In the genomic region with DNA sequence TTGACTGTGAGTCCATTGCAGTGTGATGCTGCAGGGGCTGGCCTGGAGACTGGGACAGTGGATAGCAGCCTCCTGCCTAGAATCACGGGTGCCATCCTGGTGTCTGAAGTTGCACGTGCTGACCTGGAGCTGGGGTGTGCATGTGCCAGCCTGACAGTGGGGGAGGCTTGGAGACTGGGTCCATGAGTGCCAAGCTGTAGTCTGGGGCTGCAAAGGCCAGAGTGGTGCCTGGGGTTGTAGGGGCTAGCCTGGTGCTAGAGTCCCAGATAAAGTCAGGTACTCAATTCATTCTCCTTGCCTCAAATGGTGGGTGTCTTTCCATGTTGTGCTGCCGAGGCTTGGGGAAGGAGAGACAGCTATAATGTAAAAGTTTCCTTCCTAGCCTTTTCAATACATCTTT, we compare ENCODE assay signal across 32 cellular contexts.
"Had no signal": no experiment of that assay in that cellular context is flagged by ENCODE, and none has a peak within 500 bp of the region (broad histone marks: within the 10 kb centered on the region; RNA-seq: fewer than 3 reads in every experiment).

No MANE protein-coding gene starts in this region.

- H3K27me3 ChIP-seq: adrenal gland, ascending aorta, breast epithelium, cardiac muscle cell, colonic mucosa, gastroesophageal sphincter had no signal

- H3K27ac ChIP-seq: adrenal gland, ascending aorta, breast epithelium, cardiac muscle cell, colonic mucosa, epithelial cell of prostate, esophagus squamous epithelium, gastroesophageal sphincter, WERI-Rb-1 had no signal

- ATAC-seq: activated CD4-positive, CD25-positive, alpha-beta regulatory T cell treated with anti-CD3 and anti-CD28 coated beads, Interleukin-2, amount 50 U/mL, for 24 hours; activated CD8-positive, alpha-beta T cell treated with anti-CD3 and anti-CD28 coated beads for 36 hours; activated naive CD8-positive, alpha-beta T cell treated with anti-CD3 and anti-CD28 coated beads, Interleukin-2, amount 50 U/mL, for 24 hours; activated T-cell treated with anti-CD3 and anti-CD28 coated beads, Interleukin-2, amount 50 U/mL, for 4 hours; activated T-helper 17 cell treated with anti-CD3 and anti-CD28 coated beads, Interleukin-2, amount 50 U/mL, for 72 hours; gastroesophageal sphincter; T-helper 17 cell had no signal

- H3K36me3 ChIP-seq: adrenal gland, breast epithelium, cardiac muscle cell, colonic mucosa, esophagus squamous epithelium, gastroesophageal sphincter, WERI-Rb-1 had no signal

- H3K9me3 ChIP-seq: colonic mucosa had no signal

- DNase-seq: activated B cell treated with CpG ODN at 0.5 μM for 24 hours; activated CD4-positive, alpha-beta T cell treated with anti-CD3 and anti-CD28 coated beads for 48 hours; activated CD4-positive, alpha-beta T cell treated with anti-CD3 and anti-CD28 coated beads, Interleukin-2, amount 50 U/mL, for 1 hour; activated CD4-positive, alpha-beta T cell treated with anti-CD3 and anti-CD28 coated beads, Interleukin-2, amount 50 U/mL, for 48 hours; activated CD8-positive, alpha-beta memory T cell treated with anti-CD3 and anti-CD28 coated beads for 24 hours; activated CD8-positive, alpha-beta T cell treated with anti-CD3 and anti-CD28 coated beads for 36 hours; activated effector memory CD4-positive, alpha-beta T cell treated with Interleukin-2 at 50 U/mL for 16 hours; activated naive CD4-positive, alpha-beta T cell treated with anti-CD3 and anti-CD28 coated beads for 36 hours; activated naive CD8-positive, alpha-beta T cell treated with anti-CD3 and anti-CD28 coated beads for 36 hours; activated naive CD8-positive, alpha-beta T cell treated with anti-CD3 and anti-CD28 coated beads, Interleukin-2, amount 50 U/mL, for 24 hours; activated T-cell treated with anti-CD3 and anti-CD28 coated beads, Interleukin-2, amount 50 U/mL, for 4 hours; adrenal gland; amygdala; central memory CD4-positive, alpha-beta T cell; cerebellar nuclear complex; colonic mucosa; effector CD8-positive, alpha-beta T cell; esophagus squamous epithelium; foreskin melanocyte; T-helper 1 cell; T-helper 17 cell; T1000; WERI-Rb-1 had no signal

- H3K4me3 ChIP-seq: adrenal gland, ascending aorta, breast epithelium, cardiac muscle cell, colonic mucosa, esophagus squamous epithelium, gastroesophageal sphincter had no signal

- H3K4me1 ChIP-seq: adrenal gland, breast epithelium, colonic mucosa, esophagus squamous epithelium, gastroesophageal sphincter had no signal

- FAIRE-seq: endometrium, endothelial cell of umbilical vein had no signal
